1 cellular context compared by ENCODE assay signal in the genomic region with DNA sequence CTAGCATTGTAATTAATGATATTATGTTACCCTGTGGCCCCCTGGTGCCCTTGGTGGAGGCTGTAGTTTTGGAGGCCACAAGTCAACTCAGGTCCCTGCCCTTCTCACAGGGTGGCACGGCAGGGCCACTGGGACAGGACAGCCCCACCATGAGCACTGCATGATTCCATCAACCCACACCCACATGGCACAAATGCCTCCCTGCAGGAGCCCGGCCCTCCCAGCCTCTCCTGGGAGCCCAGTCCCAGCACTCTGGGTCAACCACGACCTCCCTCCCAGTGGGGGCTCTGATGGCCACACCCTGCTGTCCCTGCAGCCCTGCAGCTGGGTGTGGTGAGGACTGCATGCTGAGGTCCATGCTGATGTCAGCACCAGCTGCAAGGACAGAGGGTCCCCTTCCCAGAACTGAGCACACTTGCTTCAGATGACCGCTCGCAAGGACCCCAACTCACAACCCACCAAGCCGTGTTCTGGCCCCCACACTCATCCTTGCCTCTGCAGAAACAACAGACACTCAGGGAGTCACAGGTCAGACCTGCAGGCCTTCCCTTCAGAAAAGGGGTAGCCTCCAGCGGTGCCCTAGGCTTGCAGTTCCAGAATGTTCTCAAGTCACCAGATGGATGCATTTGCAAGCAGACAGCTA.
TF ChIP-seq lines count a peak whose summit lies in the region.

No MANE protein-coding gene starts in this region.

TF ChIP-seq in IMR-90, 13 proteins besides CTCF, POLR2A, EP300 and RAD21:
- no peak for TF ChIP-seq CEBPB (IDR thresholded peaks at IDR 0.05; ENCODE audit: low read depth, low read length)
